Comparison of ENCODE assay signal across 1 cellular context in genomic region chr11:3057069-3057963, GRCh38.
TF ChIP-seq lines count a peak whose summit lies in the region.

Gene CARS1, minus strand, starts transcription at chr11:3057423. Its CDS starts 56 bp downstream, at chr11:3057367.

TF ChIP-seq in K562, 482 proteins besides CTCF, POLR2A, EP300 and RAD21 (continued from another document and continues in another):
- TF ChIP-seq ZNF512 (tag; IDR thresholded peaks at IDR 0.05): no peak
- no peak for TF ChIP-seq ZNF121 (CRISPR knock-in tag; conservative IDR thresholded peaks at IDR 0.05)
- no peak for TF ChIP-seq ZNF133 (CRISPR knock-in tag; IDR thresholded peaks at IDR 0.05)
- TF ChIP-seq EZH2 (IDR thresholded peaks at IDR 0.05; ENCODE audit: borderline replicate concordance, low read depth, low read length): no peak
- peak; percentile 46 to 64 for TF ChIP-seq E2F6 (IDR thresholded peaks at IDR 0.05; ENCODE audit: borderline replicate concordance in 1 of 2, extremely low read depth in 1 of 2, insufficient read depth in 1 of 2, insufficient read length in 1 of 2, low read depth in 1 of 2, low read length in 1 of 2, poor library complexity in 1 of 2, severe bottlenecking in 1 of 2)
- peak; percentile 77; the same call in 1 of the 2 replicates for TF ChIP-seq ZZZ3 (IDR thresholded peaks at IDR 0.05)
- no peak for TF ChIP-seq FOXO4 (CRISPR knock-in tag; IDR thresholded peaks at IDR 0.05)
- TF ChIP-seq XRCC5 (IDR thresholded peaks at IDR 0.05; ENCODE audit: low read depth, low read length): no peak
- no peak for TF ChIP-seq CREB3 (tag; conservative IDR thresholded peaks at IDR 0.05; ENCODE audit: low read depth)
- TF ChIP-seq NR2C2 (CRISPR knock-in tag; IDR thresholded peaks at IDR 0.05): 0 out of 2 replicates have a peak, but pooled peaks have one; percentile 21
- TF ChIP-seq NR2C2 (tag; IDR thresholded peaks at IDR 0.05): peak; percentile 96
- peak; percentile 95 for TF ChIP-seq ZSCAN32 (CRISPR knock-in tag; IDR thresholded peaks at IDR 0.05)
- peak; percentile 63 for TF ChIP-seq TBP (optimal IDR thresholded peaks at IDR 0.05; ENCODE audit: low read depth, low read length)
- TF ChIP-seq ZNF551 (CRISPR knock-in tag; IDR thresholded peaks at IDR 0.05): no peak
- no peak for TF ChIP-seq MCM3 (IDR thresholded peaks at IDR 0.05)
- no peak for TF ChIP-seq HBP1 (CRISPR knock-in tag; IDR thresholded peaks at IDR 0.05)
- TF ChIP-seq STAT5A (IDR thresholded peaks at IDR 0.05; ENCODE audit: borderline replicate concordance, low read length): peak; percentile 77
- TF ChIP-seq NFIC (IDR thresholded peaks at IDR 0.05): no peak
- TF ChIP-seq USF1 (CRISPR knock-in tag; IDR thresholded peaks at IDR 0.05): no peak
- peak; percentile 29 for TF ChIP-seq HNRNPLL (IDR thresholded peaks at IDR 0.05; ENCODE audit: low read depth, low read length, poor library complexity, severe bottlenecking)
- TF ChIP-seq YY1 (IDR thresholded peaks at IDR 0.05; ENCODE audit: borderline replicate concordance in 1 of 3, control insufficient read depth in 1 of 3, extremely low read depth in 1 of 3, insufficient read depth in 3 of 3, insufficient read length in 1 of 3, insufficient replicate concordance in 2 of 3, low read depth in 1 of 3, low read length in 2 of 3): peak; percentile 51 to 92 (median 88)
- TF ChIP-seq THAP7 (CRISPR knock-in tag; IDR thresholded peaks at IDR 0.05): no peak
- TF ChIP-seq TRIM28 (IDR thresholded peaks at IDR 0.05): no peak
- TF ChIP-seq MED1 (CRISPR knock-in tag; IDR thresholded peaks at IDR 0.05; ENCODE audit: borderline replicate concordance): no peak
- TF ChIP-seq KLF10 (CRISPR knock-in tag; IDR thresholded peaks at IDR 0.05): no peak
- TF ChIP-seq ZNF518B (CRISPR knock-in tag; IDR thresholded peaks at IDR 0.05): no peak
- no peak for TF ChIP-seq RUNX1 (IDR thresholded peaks at IDR 0.05; ENCODE audit: low read depth)
- TF ChIP-seq KAT2B (IDR thresholded peaks at IDR 0.05; ENCODE audit: low read depth, low read length): no peak
- no peak for TF ChIP-seq MAFG (tag; conservative IDR thresholded peaks at IDR 0.05)
- TF ChIP-seq BCL6 (CRISPR knock-in tag; IDR thresholded peaks at IDR 0.05): no peak
- peak; percentile 77 for TF ChIP-seq NR2C1 (IDR thresholded peaks at IDR 0.05)
- TF ChIP-seq NR2C1 (tag; IDR thresholded peaks at IDR 0.05): peak; percentile 91
- peak; percentile 80 for TF ChIP-seq KDM5B (IDR thresholded peaks at IDR 0.05; ENCODE audit: insufficient replicate concordance, low read depth, low read length)
- no peak for TF ChIP-seq BDP1 (IDR thresholded peaks at IDR 0.05; ENCODE audit: insufficient read depth, insufficient read length)
- TF ChIP-seq CHAMP1 (IDR thresholded peaks at IDR 0.05): no peak
- no peak for TF ChIP-seq MECOM (CRISPR knock-in tag; IDR thresholded peaks at IDR 0.05)
- no peak for TF ChIP-seq XRCC4 (IDR thresholded peaks at IDR 0.05; ENCODE audit: extremely low read depth, insufficient read depth, insufficient read length)
- TF ChIP-seq ZNF253 (CRISPR knock-in tag; conservative IDR thresholded peaks at IDR 0.05): no peak
- peak; percentile 71 for TF ChIP-seq GMEB1 (CRISPR knock-in tag; IDR thresholded peaks at IDR 0.05)
- TF ChIP-seq EP400 (IDR thresholded peaks at IDR 0.05): peak; percentile 98
- TF ChIP-seq CBX5 (IDR thresholded peaks at IDR 0.05; ENCODE audit: borderline replicate concordance, low read depth): no peak
- peak; percentile 50; the same call in 1 of the 2 replicates for TF ChIP-seq HNRNPL (IDR thresholded peaks at IDR 0.05; ENCODE audit: low read depth, low read length)
- TF ChIP-seq HMBOX1 (IDR thresholded peaks at IDR 0.05): no peak
- no peak for TF ChIP-seq SREBF2 (CRISPR knock-in tag; IDR thresholded peaks at IDR 0.05)
- no peak for TF ChIP-seq ZKSCAN3 (CRISPR knock-in tag; IDR thresholded peaks at IDR 0.05)
- 0 out of 2 replicates have a peak, but pooled peaks have one; percentile 46 for TF ChIP-seq CBX1 (IDR thresholded peaks at IDR 0.05; ENCODE audit: low read depth)
- TF ChIP-seq HDGF (IDR thresholded peaks at IDR 0.05): no peak
- peak; percentile 77 to 86 for TF ChIP-seq SIX5 (IDR thresholded peaks at IDR 0.05; ENCODE audit: borderline replicate concordance in 1 of 2, insufficient read depth in 1 of 2, low read depth in 1 of 2, low read length in 2 of 2)
- TF ChIP-seq VEZF1 (CRISPR knock-in tag; IDR thresholded peaks at IDR 0.05): peak; percentile 87
